8 cellular contexts compared by ENCODE assay signal in the genomic region with DNA sequence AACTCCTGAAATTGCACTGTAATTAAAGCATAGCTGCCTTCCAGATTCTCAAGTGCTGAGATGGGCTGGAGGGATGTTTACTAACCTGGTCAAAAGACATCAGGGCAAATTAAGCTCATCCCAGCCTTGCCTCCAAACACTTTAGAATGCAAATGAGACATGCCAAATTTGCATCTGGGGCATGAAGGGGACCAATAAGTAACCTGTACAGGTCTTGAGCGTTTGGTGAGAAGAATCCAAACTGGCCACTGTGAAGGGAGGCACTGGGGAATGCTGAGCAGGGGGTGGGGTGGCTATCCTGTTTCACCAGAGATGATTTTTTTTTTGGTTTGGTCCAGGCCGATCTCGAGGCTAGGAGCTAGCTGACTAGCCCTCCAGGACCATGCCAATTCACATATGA. TPM values are rescaled to one million over a fixed set of nuclear protein-coding genes. Genes with fewer than 3 reads are reported as not detected.
DNase-seq lines count a peak whose midpoint lies in the region; ATAC-seq and TF ChIP-seq lines count a peak whose summit lies in the region.

No MANE protein-coding gene starts in this region.

- intact Hi-C loops in head of caudate nucleus (cut with DNase I): no loop called here

- H3K4me3 ChIP-seq in ACC112 (ENCODE audit: low read depth, low read length) (peak overlapping the region; percentile 32; the same call in 1 of the 2 replicates), SU-DHL-6 (ENCODE audit: insufficient read depth, low read length, poor library complexity, severe bottlenecking) (no peak overlapping the region), neuronal stem cell (ENCODE audit: low read length in 2 of 2) (peak overlapping the region; percentile 31 to 38)

- H2AK5ac ChIP-seq in neuronal stem cell (ENCODE audit: low read depth, low read length): no peak overlapping the region

- H2BK120ac ChIP-seq in neuronal stem cell (ENCODE audit: low read depth, low read length): no peak overlapping the region

- DNase-seq in neuronal stem cell (ENCODE audit: low spot score): no peak
- DNase-seq in retina: no peak
- no peak for DNase-seq in SKM-1 (lab: John Stamatoyannopoulos, UW; ENCODE audit: unreplicated experiment)
- no peak for DNase-seq in head of caudate nucleus

- WGBS in neuronal stem cell (ENCODE audit: extremely low coverage in 2 of 2, insufficient read length in 2 of 2, insufficient replicate concordance in 1 of 2), 2 donors: no CpG with 5 or more reads among the region's 3 CpGs

- no peak overlapping the region for H2AFZ ChIP-seq in ACC112 (ENCODE audit: low read length, unreplicated experiment)
- H2AFZ ChIP-seq in SU-DHL-6 (ENCODE audit: low read depth, low read length, severe bottlenecking): no peak overlapping the region
- peak overlapping the region; percentile 80 for H2AFZ ChIP-seq in neuronal stem cell (ENCODE audit: low read length)

- H4K91ac ChIP-seq in neuronal stem cell (ENCODE audit: low read depth, low read length, poor library complexity): no peak overlapping the region

- H3K9me2 ChIP-seq in SU-DHL-6 (replicated peaks; ENCODE audit: insufficient read depth, low read length): no peaks in the 10 kb centered on the region

- H3K23ac ChIP-seq in neuronal stem cell (ENCODE audit: low read depth, low read length, poor library complexity): no peak overlapping the region

- H3K4me2 ChIP-seq in SU-DHL-6 (ENCODE audit: low read depth, low read length, poor library complexity, severe bottlenecking) (no peak overlapping the region), neuronal stem cell (ENCODE audit: insufficient read depth, low read length, poor library complexity, severe bottlenecking) (peak overlapping the region; percentile 27)

- no peaks in the 10 kb centered on the region for H4K20me1 ChIP-seq in SU-DHL-6 (ENCODE audit: low read depth, low read length)

- TF ChIP-seq CTCF in SU-DHL-6 (IDR thresholded peaks at IDR 0.05; ENCODE audit: insufficient read depth, low read length, poor library complexity, severe bottlenecking): no peak

- H3K4ac ChIP-seq in neuronal stem cell (ENCODE audit: low read length): no peak overlapping the region

- H3K4me1 ChIP-seq in ACC112 (ENCODE audit: control insufficient read depth, insufficient read depth, low read length, unreplicated experiment): no peaks in the 10 kb centered on the region
- H3K4me1 ChIP-seq in neuronal stem cell (ENCODE audit: control insufficient read depth in 2 of 2, insufficient read depth in 1 of 2, low read depth in 1 of 2, low read length in 2 of 2): peaks cover 32 to 34% of the 10 kb centered on the region in 2 donors

- no peak overlapping the region for H2BK15ac ChIP-seq in neuronal stem cell (ENCODE audit: low read length)

- H3K14ac ChIP-seq in neuronal stem cell (ENCODE audit: low read length): no peak overlapping the region

- no peaks in the 10 kb centered on the region for H3K79me1 ChIP-seq in neuronal stem cell (ENCODE audit: low read depth, low read length)

- H3K9me3 ChIP-seq in SU-DHL-6 (ENCODE audit: insufficient read depth, low read length) (no peaks in the 10 kb centered on the region), neuronal stem cell (replicated peaks in 1 of 2; ENCODE audit: control insufficient read depth in 2 of 2, insufficient read depth in 1 of 2, low read depth in 1 of 2, low read length in 2 of 2) (no peaks in the 10 kb centered on the region)

- peak overlapping the region; percentile 14 for H2BK5ac ChIP-seq in neuronal stem cell (ENCODE audit: low read length)

- H3F3A ChIP-seq in SU-DHL-6 (ENCODE audit: insufficient read depth): no peaks in the 10 kb centered on the region

- H3K27ac ChIP-seq in ACC112 (ENCODE audit: low read depth, low read length): no peak overlapping the region
- peak overlapping the region; percentile 32; the same call in 1 of the 2 replicates for H3K27ac ChIP-seq in SU-DHL-6 (ENCODE audit: low read depth, low read length)
- H3K27ac ChIP-seq in neuronal stem cell (replicated peaks; ENCODE audit: low read length): peak overlapping the region; percentile 88

- no peak overlapping the region for H4K8ac ChIP-seq in neuronal stem cell (ENCODE audit: low read depth, low read length)

- no peak overlapping the region for H2BK12ac ChIP-seq in neuronal stem cell (ENCODE audit: low read length)

- H3K36me3 ChIP-seq in ACC112 (ENCODE audit: insufficient read depth, low read length) (no peaks in the 10 kb centered on the region), SU-DHL-6 (ENCODE audit: low read length) (no peaks in the 10 kb centered on the region), neuronal stem cell (replicated peaks in 1 of 2; ENCODE audit: control insufficient read depth in 2 of 2, insufficient read depth in 2 of 2, low read length in 2 of 2) (no peaks in the 10 kb centered on the region)

- H3K18ac ChIP-seq in neuronal stem cell (ENCODE audit: low read length): peak overlapping the region; percentile 8

- H3K79me2 ChIP-seq in ACC112 (ENCODE audit: control insufficient read depth, insufficient read depth, low read length, unreplicated experiment) (no peaks in the 10 kb centered on the region), SU-DHL-6 (ENCODE audit: insufficient read depth, low read length) (no peaks in the 10 kb centered on the region)

- H3K27me3 ChIP-seq in ACC112 (ENCODE audit: insufficient read depth, low read length) (no peaks in the 10 kb centered on the region), SU-DHL-6 (ENCODE audit: low read length) (no peaks in the 10 kb centered on the region), neuronal stem cell (ENCODE audit: control insufficient read depth in 3 of 3, insufficient read depth in 3 of 3, low read depth in 1 of 3, low read length in 3 of 3) (no peaks in the 10 kb centered on the region)

- ATAC-seq in GM18873 (IDR thresholded peaks at IDR 0.05; ENCODE audit: low FRiP score, unreplicated experiment): peak; percentile 51
- peak; percentile 47 for ATAC-seq in HG03066 (IDR thresholded peaks at IDR 0.05; ENCODE audit: low read depth, unreplicated experiment)

- H3K9ac ChIP-seq in SU-DHL-6 (ENCODE audit: low read length) (no peak overlapping the region), neuronal stem cell (ENCODE audit: low read depth, low read length, poor library complexity) (no peak overlapping the region)

RNA-seq across cellular contexts. Expression of a gene that starts 38.3 kb away (rescaled TPM):
- polyA plus RNA-seq in neuronal stem cell (2013, experiment 1 of 2): 35.3 TPM
- polyA plus RNA-seq in neuronal stem cell (2013, experiment 2 of 2): 35.4 TPM
